Comparison of ENCODE assay signal across 1 cellular context in the genomic region with DNA sequence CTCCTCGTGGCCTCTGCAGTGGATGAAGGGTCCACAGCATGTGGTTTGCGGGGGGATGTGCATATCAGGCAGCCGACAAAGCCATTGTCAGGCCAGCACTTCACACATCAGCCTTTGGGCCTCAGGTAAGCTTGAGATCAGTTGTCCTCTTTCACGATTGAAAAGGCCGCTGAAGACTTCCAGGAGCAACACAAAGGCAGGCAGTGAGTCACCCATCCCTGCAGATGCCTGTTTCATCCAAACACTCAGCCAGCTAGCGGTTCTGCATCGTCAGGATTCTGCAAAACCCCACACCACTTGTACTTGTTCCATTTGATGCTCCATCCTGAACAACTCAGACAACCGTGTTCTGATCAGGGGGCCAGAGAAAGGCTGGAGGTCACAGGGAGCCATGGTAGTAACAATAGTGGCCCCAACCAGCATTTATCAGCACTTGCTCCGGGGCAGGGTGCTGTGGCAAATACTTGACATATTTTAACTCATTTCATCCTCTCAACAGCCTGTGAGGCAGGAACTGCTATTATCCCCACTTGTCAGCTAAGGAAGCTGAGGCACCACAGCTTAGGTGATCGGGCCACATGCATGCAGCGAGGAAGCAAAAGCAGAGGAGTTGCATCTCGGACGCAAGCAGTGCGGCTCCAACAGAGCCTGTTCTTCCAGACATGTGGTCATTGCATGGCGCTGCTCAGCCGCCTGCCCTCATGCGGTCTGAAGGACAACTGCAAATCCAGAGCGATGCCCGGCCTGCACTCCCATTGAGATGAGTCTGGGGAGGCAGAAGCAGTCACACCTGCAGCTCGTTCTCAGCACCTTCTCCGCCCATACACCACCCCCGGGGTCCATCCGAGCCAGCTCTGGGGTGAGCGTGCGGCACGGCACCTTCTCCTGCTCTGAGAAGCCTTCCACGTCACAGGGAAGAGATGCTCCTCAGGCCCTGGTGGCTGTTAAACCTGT.
TF ChIP-seq lines count a peak whose summit lies in the region.

No MANE protein-coding gene starts in this region.

TF ChIP-seq in IMR-90, 13 proteins besides CTCF, POLR2A, EP300 and RAD21 (continued from another document):
- TF ChIP-seq MAFK (IDR thresholded peaks at IDR 0.05; ENCODE audit: low read depth, low read length), result no peak
- TF ChIP-seq FOS (IDR thresholded peaks at IDR 0.05; ENCODE audit: low read depth, low read length), result no peak
- no peak for TF ChIP-seq MXI1 (IDR thresholded peaks at IDR 0.05; ENCODE audit: borderline replicate concordance, low read depth, low read length)
- TF ChIP-seq RFX5 (IDR thresholded peaks at IDR 0.05; ENCODE audit: low read depth, low read length), result no peak
- no peak for TF ChIP-seq CEBPB (IDR thresholded peaks at IDR 0.05; ENCODE audit: low read depth, low read length)
- no peak for TF ChIP-seq SMC3 (IDR thresholded peaks at IDR 0.05; ENCODE audit: low read depth, low read length)
